27 cellular contexts compared by ENCODE assay signal in the genomic region with DNA sequence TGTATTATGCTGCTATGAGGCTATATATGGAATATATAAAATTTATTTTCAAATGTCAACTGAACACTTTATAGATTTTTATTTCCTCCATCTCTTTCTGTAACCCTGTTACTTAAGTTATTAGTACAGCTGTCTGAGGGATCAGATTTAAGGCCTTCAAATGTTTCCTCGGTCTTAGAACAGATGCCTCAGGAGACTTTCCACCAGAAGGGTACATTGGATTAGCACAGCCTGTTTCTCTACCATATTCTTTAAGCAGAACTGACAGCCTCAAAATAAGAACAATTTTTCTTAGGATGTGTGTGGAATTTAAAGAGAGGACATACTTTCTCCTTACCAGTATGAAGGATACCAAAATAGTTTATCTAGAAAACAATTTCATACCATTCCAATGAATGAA. TPM values are rescaled to one million over a fixed set of nuclear protein-coding genes. Genes with fewer than 3 reads are reported as not detected.
"Had no signal": no experiment of that assay in that cellular context is flagged by ENCODE, and none has a peak within 500 bp of the region (broad histone marks: within the 10 kb centered on the region; RNA-seq: fewer than 3 reads in every experiment).

No MANE protein-coding gene starts in this region.

- H2AFZ ChIP-seq: neural progenitor cell had no signal

- H3K27me3 ChIP-seq: colonic mucosa, gastrocnemius medialis, heart left ventricle, left lung, neural progenitor cell, ovary, sigmoid colon, spleen, testis, tibial artery had no signal

- H3K27ac ChIP-seq: colonic mucosa, epithelial cell of prostate, gastrocnemius medialis, heart left ventricle, left lung, neural progenitor cell, ovary, psoas muscle, sigmoid colon, skin epidermis, spleen, testis, tibial artery had no signal

- H3K4me2 ChIP-seq: neural progenitor cell had no signal

- H3K4me1 ChIP-seq: colonic mucosa, gastrocnemius medialis, heart left ventricle, left lung, neural progenitor cell, psoas muscle, sigmoid colon, spleen, testis, tibial artery had no signal

- H3K4me3 ChIP-seq: colonic mucosa, gastrocnemius medialis, heart left ventricle, left lung, mucosa of descending colon, neural progenitor cell, ovary, psoas muscle, sigmoid colon, skin epidermis, spleen, testis, tibial artery had no signal

- H3K36me3 ChIP-seq: colonic mucosa, gastrocnemius medialis, heart left ventricle, left lung, neural progenitor cell, ovary, sigmoid colon, spleen, tibial artery had no signal

- DNase-seq: colonic mucosa; effector CD8-positive, alpha-beta T cell; endodermal cell; foreskin fibroblast; gastrocnemius medialis; heart left ventricle; hippocampal formation; left cardiac atrium; left lung; mesenchymal stem cell; mucosa of descending colon; naive thymus-derived CD4-positive, alpha-beta T cell; ovary; posterior cingulate gyrus; psoas muscle; right cardiac atrium; sigmoid colon; spleen; stimulated activated CD4-positive, alpha-beta T cell treated with anti-CD3 and anti-CD28 coated beads, Interleukin-4, amount 100 ng/mL, for 4 hours; stimulated activated naive CD8-positive, alpha-beta T cell treated with anti-CD3 and anti-CD28 coated beads, Interleukin-15, Interleukin-2, amounts not matched to agents 100 U/mL and 50 U/mL, for 24 hours; substantia nigra; testis; tibial artery had no signal

- H3K9me3 ChIP-seq: colonic mucosa, gastrocnemius medialis, heart left ventricle, mucosa of descending colon, ovary, psoas muscle, sigmoid colon, testis, tibial artery had no signal

- H3K9ac ChIP-seq: neural progenitor cell had no signal

RNA-seq across cellular contexts. Expression of a gene that starts 53.0 kb away (rescaled TPM):
- total RNA-seq: kidney epithelial cell had no signal
- polyA plus RNA-seq: naive thymus-derived CD4-positive, alpha-beta T cell had no signal
